In genomic region chr20:23230766-23231385, GRCh38 we compare ENCODE assay signal across 21 cellular contexts.
DNase-seq lines count a peak whose midpoint lies in the region; FAIRE-seq and TF ChIP-seq lines count a peak whose summit lies in the region.
"Had no signal": no experiment of that assay in that cellular context is flagged by ENCODE, and none has a peak within 500 bp of the region (broad histone marks: within the 10 kb centered on the region; RNA-seq: fewer than 3 reads in every experiment).

No MANE protein-coding gene starts in this region.

- peak; percentile 21 for DNase-seq in RPMI8226
- DNase-seq in islet precursor cell: peak; percentile 38
- DNase-seq in urothelium cell line (ENCODE audit: low spot score): no peak
- DNase-seq in MG63: no peak
- no peak for DNase-seq in adrenal gland
- DNase-seq in NCI-H345 treated with DMSO at 0.1 percent for 48 hours (lab: John Stamatoyannopoulos, UW; ENCODE audit: unreplicated experiment): no peak
- DNase-seq: BE2C; CD4-positive, alpha-beta memory T cell; DMS153; MM.1S; NCI-H1048; NCI-H1417 treated with DMSO at 0.1 percent for 48 hours; NCI-H187; NCI-H2107; NCI-H510A; SIG-M5 had no signal

- peak overlapping the region in 7 of 11 experiments; percentile 14 to 65 (median 54); a peak in 15 of 22 replicates for H3K27ac ChIP-seq in BLaER1 treated with 17β-estradiol and CSF1 and Interleukin-3, amounts not matched to agents 10 nM and 100 nM
- no peak overlapping the region for H3K27ac ChIP-seq in adrenal gland

- FAIRE-seq in urothelium cell line (lab: Jason Lieb, UNC): peak; percentile 48
- FAIRE-seq: A204.1, GM12891, H54, K562 had no signal

- H3K4me1 ChIP-seq in BLaER1 treated with 17β-estradiol and CSF1 and Interleukin-3, amounts not matched to agents 10 nM and 100 nM: peaks cover 8 to 86% (median 59%) of the 10 kb centered on the region in 10 experiments
- peaks cover 0 to 3% of the 10 kb centered on the region in 2 donors for H3K4me1 ChIP-seq in adrenal gland (replicated peaks in 1 of 2)
- H3K4me1 ChIP-seq: BE2C had no signal

- H3K9ac ChIP-seq in BLaER1 treated with 17β-estradiol and CSF1 and Interleukin-3, amounts not matched to agents 10 nM and 100 nM: no peak overlapping the region

- no peak for TF ChIP-seq CTCF in adrenal gland (IDR thresholded peaks at IDR 0.05)

- intact Hi-C loops in adrenal gland (cut with DNase I): loop anchor here in 1 of 2 donors (10.0 kb wide), 1 partner anchor 176 kb away; no protein-coding TSS in a partner anchor

- no peak for TF ChIP-seq POLR2A in adrenal gland (IDR thresholded peaks at IDR 0.05)

- WGBS in adrenal gland, 4 donors: 77 to 78% (median 78%) methylated on average over 15 to 16 of the region's 16 CpGs

- no peaks in the 10 kb centered on the region for H4K20me1 ChIP-seq in BLaER1 treated with 17β-estradiol and CSF1 and Interleukin-3, amounts not matched to agents 10 nM and 100 nM

- H3K36me3 ChIP-seq in BLaER1 treated with 17β-estradiol and CSF1 and Interleukin-3, amounts not matched to agents 10 nM and 100 nM: peaks cover 0 to 11% (median 0%) of the 10 kb centered on the region in 11 experiments; a peak in 2 of 22 replicates
- H3K36me3 ChIP-seq in MG63 (no peaks in the 10 kb centered on the region), adrenal gland (replicated peaks in 1 of 2) (no peaks in the 10 kb centered on the region)
- H3K36me3 ChIP-seq: BE2C had no signal

- peak overlapping the region; percentile 24 to 68 (median 48); a peak in 21 of 22 replicates for H3K4me2 ChIP-seq in BLaER1 treated with 17β-estradiol and CSF1 and Interleukin-3, amounts not matched to agents 10 nM and 100 nM

- peaks cover 25 to 53% (median 32%) of the 10 kb centered on the region in 11 experiments for H3K9me3 ChIP-seq in BLaER1 treated with 17β-estradiol and CSF1 and Interleukin-3, amounts not matched to agents 10 nM and 100 nM (replicated peaks in 1 of 11)
- H3K9me3 ChIP-seq in MG63: no peaks in the 10 kb centered on the region
- H3K9me3 ChIP-seq in adrenal gland (replicated peaks in 1 of 3): no peaks in the 10 kb centered on the region
- H3K9me3 ChIP-seq: BE2C had no signal

- no peaks in the 10 kb centered on the region for H3K27me3 ChIP-seq in BLaER1 treated with 17β-estradiol and CSF1 and Interleukin-3, amounts not matched to agents 10 nM and 100 nM
- H3K27me3 ChIP-seq in MG63: no peaks in the 10 kb centered on the region
- H3K27me3 ChIP-seq in adrenal gland: no peaks in the 10 kb centered on the region
- H3K27me3 ChIP-seq: BE2C had no signal

- no peak overlapping the region for H3K4me3 ChIP-seq in BLaER1 treated with 17β-estradiol and CSF1 and Interleukin-3, amounts not matched to agents 10 nM and 100 nM
- no peak overlapping the region for H3K4me3 ChIP-seq in MG63
- no peak overlapping the region for H3K4me3 ChIP-seq in adrenal gland
- H3K4me3 ChIP-seq: K562 had no signal

Comparison
In these comparisons a context has a peak if more than half of its experiments do, and no peak if none do; other contexts are left out.
1. H3K27ac ChIP-seq: peak in BLaER1 treated with 17β-estradiol and CSF1 and Interleukin-3, amounts not matched to agents 10 nM and 100 nM (7 of 11); none in adrenal gland (0 of 5).
2. DNase-seq: peak in RPMI8226 (single experiment) and islet precursor cell (single experiment); none in urothelium cell line (single experiment), MG63 (single experiment), adrenal gland (0 of 7) and NCI-H345 treated with DMSO at 0.1 percent for 48 hours (single experiment).